In genomic region chr1:113812661-113813135, GRCh38 we compare ENCODE assay signal across 8 cellular contexts. TPM values are rescaled to one million over a fixed set of nuclear protein-coding genes. Genes with fewer than 3 reads are reported as not detected.
DNase-seq lines count a peak whose midpoint lies in the region; ATAC-seq and TF ChIP-seq lines count a peak whose summit lies in the region.

No MANE protein-coding gene starts in this region.

- peaks cover 38% of the 10 kb centered on the region for H3K79me2 ChIP-seq in OCI-LY1 (ENCODE audit: insufficient read depth, low read length)

- no peak for TF ChIP-seq CTCF in OCI-LY1 (IDR thresholded peaks at IDR 0.05; ENCODE audit: low read length)
- TF ChIP-seq CTCF in dorsolateral prefrontal cortex (IDR thresholded peaks at IDR 0.05 in 54 of 56, conservative IDR thresholded peaks at IDR 0.05 in 2 of 56; ENCODE audit: low read depth in 1 of 56, partially characterized antibody in 56 of 56), result peak in 5 of 56 donors; percentile 2 to 14 (median 2)

- H3K4me3 ChIP-seq in GM08714 (ENCODE audit: low read length) (peak overlapping the region; percentile 41), OCI-LY1 (ENCODE audit: low read depth, low read length, poor library complexity, severe bottlenecking) (peak overlapping the region; percentile 86), dorsolateral prefrontal cortex (peak overlapping the region; percentile 70 to 99 (median 93)), muscle layer of duodenum (ENCODE audit: low read depth in 1 of 2, low read length in 2 of 2) (peak overlapping the region; percentile 77 to 97)

- peak overlapping the region; percentile 75 for H3K9ac ChIP-seq in OCI-LY1 (ENCODE audit: low read length)

- no peaks in the 10 kb centered on the region for H3K9me2 ChIP-seq in OCI-LY1 (ENCODE audit: low read depth, low read length)

- H3K4me1 ChIP-seq in OCI-LY1 (ENCODE audit: insufficient read depth, low read length, severe bottlenecking) (peaks cover 32% of the 10 kb centered on the region), muscle layer of duodenum (ENCODE audit: control insufficient read depth in 1 of 2, insufficient read depth in 2 of 2, low read length in 2 of 2) (peaks cover 17 to 20% of the 10 kb centered on the region in 2 donors)

- no peaks in the 10 kb centered on the region for H3K9me3 ChIP-seq in OCI-LY1 (ENCODE audit: low read length)
- no peaks in the 10 kb centered on the region for H3K9me3 ChIP-seq in muscle layer of duodenum (ENCODE audit: control insufficient read depth in 1 of 2, low read length in 2 of 2)

- H3K4me2 ChIP-seq in OCI-LY1 (ENCODE audit: low read length), result peak overlapping the region; percentile 80

- peak in 2 of 10 donors; percentile 32 to 33 for DNase-seq in dorsolateral prefrontal cortex
- DNase-seq in RPMI8226, result no peak
- no peak for DNase-seq in stimulated activated naive CD4-positive, alpha-beta T cell (lab: John Stamatoyannopoulos, UW)
- no peak for DNase-seq in SW 1271 (lab: John Stamatoyannopoulos, UW)

- H3K36me3 ChIP-seq in OCI-LY1 (ENCODE audit: insufficient read depth, low read length) (peaks cover 40% of the 10 kb centered on the region), muscle layer of duodenum (ENCODE audit: control insufficient read depth in 1 of 2, insufficient read depth in 2 of 2, low read length in 2 of 2) (peaks cover 0 to 4% of the 10 kb centered on the region in 2 donors)

- no peaks in the 10 kb centered on the region for H3K27me3 ChIP-seq in OCI-LY1 (ENCODE audit: insufficient read depth, low read length)
- H3K27me3 ChIP-seq in dorsolateral prefrontal cortex, result no peaks in the 10 kb centered on the region
- no peaks in the 10 kb centered on the region for H3K27me3 ChIP-seq in muscle layer of duodenum (ENCODE audit: low read depth, low read length)

- no peaks in the 10 kb centered on the region for H3F3A ChIP-seq in OCI-LY1 (ENCODE audit: insufficient read depth, low read length)

- ATAC-seq in HG03432 (IDR thresholded peaks at IDR 0.05; ENCODE audit: unreplicated experiment), result no peak

- intact Hi-C loops in dorsolateral prefrontal cortex (cut with DNase I), result loop anchor here (1.0 to 5.0 kb wide), 6 partner anchors 53 to 740 kb away; partner anchors contain the start of genes DCLRE1B (in 2 of the 2), HIPK1 (in 2 of the 2), PHTF1 (in 2 of the 2) and AP4B1 (in 1 of the 2)

- H3K27ac ChIP-seq in OCI-LY1 (ENCODE audit: low read depth, low read length, poor library complexity, severe bottlenecking) (peak overlapping the region; percentile 94), dorsolateral prefrontal cortex (peak overlapping the region; percentile 72 to 98 (median 93)), muscle layer of duodenum (ENCODE audit: low read length) (peak overlapping the region; percentile 96)

- no peaks in the 10 kb centered on the region for H4K20me1 ChIP-seq in OCI-LY1 (ENCODE audit: insufficient read depth, low read length)

- H2AFZ ChIP-seq in OCI-LY1 (ENCODE audit: low read length), result no peak overlapping the region

RNA-seq across cellular contexts. Expression of gene RSBN1, which starts 0.4 kb away (rescaled TPM):
- 10 to 100 TPM; 17.8 to 36.6 (median 24.2) TPM for total RNA-seq in dorsolateral prefrontal cortex

RNA-seq across cellular contexts. Expression of gene PHTF1, which starts 53.4 kb away (rescaled TPM):
- total RNA-seq in dorsolateral prefrontal cortex, result 10 to 100 TPM; 19.2 to 58.0 (median 40.1) TPM

RNA-seq across cellular contexts. Expression of gene PTPN22, which starts 58.8 kb away (rescaled TPM):
- 1 to 10 TPM in 37 of 120 experiments, under 1 TPM in 79, not detected in 4; 0.18 to 2.5 (median 0.79) TPM for total RNA-seq in dorsolateral prefrontal cortex

Comparison
In these comparisons a context has a peak if more than half of its experiments do, and no peak if none do; other contexts are left out.
1. H3K4me3 ChIP-seq: peak in every context shown above with its lines; median percentile 93 in dorsolateral prefrontal cortex; 87 in muscle layer of duodenum; 86 in OCI-LY1; 41 in GM08714.